ENCODE assay signal across 8 cellular contexts in the genomic region with DNA sequence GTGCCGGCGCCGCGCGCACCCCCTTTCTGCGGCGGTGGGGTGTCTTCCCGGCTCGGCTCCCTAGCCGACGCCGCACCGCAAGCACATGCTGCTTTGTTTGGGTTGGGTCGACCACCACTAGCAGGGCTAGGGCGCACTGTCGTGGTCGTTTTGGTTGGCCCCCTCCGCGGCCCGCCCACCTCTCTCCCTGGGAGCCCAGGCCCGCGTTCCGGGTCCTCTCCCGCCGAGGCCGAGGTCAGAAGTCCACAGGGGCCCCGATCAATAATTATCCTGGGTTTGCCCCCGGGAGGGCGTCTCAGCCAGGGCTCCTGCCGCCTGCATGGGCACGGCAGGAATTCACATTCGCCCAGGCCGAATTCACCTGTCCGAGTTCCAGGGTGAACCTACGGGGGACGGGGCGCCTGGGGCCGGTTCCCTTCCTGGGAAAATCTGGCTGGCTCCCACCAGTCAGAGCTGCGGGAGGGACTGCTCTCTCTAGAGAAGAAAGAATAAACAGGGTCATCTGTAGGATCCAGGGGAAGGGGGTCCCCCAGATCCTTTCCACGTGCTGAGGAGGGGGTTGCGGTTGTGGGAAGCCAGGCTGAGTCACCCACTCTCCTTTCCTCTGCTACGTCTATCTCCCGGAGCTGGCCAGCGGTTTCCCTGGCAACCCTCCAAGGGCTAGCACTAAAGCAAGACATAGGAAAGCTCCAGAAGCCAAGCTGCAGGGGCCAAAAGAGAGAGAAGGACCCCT. TPM values are rescaled to one million over a fixed set of nuclear protein-coding genes. Genes with fewer than 3 reads are reported as not detected.
DNase-seq lines count a peak whose midpoint lies in the region; ATAC-seq, FAIRE-seq and TF ChIP-seq lines count a peak whose summit lies in the region.

No MANE protein-coding gene starts in this region.

- H3K27ac ChIP-seq in K562 (ENCODE audit: extremely low read depth, low read depth, low read length) (peak overlapping the region; percentile 93), iPS-20b (ENCODE audit: low read length) (no peak overlapping the region)

- H3K4me3 ChIP-seq in K562 = peak overlapping the region; percentile 81
- H3K4me3 ChIP-seq in iPS-20b (ENCODE audit: low read length) = peak overlapping the region; percentile 77

- TF ChIP-seq CTCF in K562 (IDR thresholded peaks at IDR 0.05 in 2 of 3, conservative IDR thresholded peaks at IDR 0.05 in 1 of 3; ENCODE audit: insufficient read depth in 2 of 3, low read depth in 1 of 3, low read length in 3 of 3) = no peak

- peak; percentile 32 for ATAC-seq in HG03064 (IDR thresholded peaks at IDR 0.05; ENCODE audit: low read depth, unreplicated experiment)
- ATAC-seq in K562 = peak; percentile 53
- ATAC-seq in sciatic nerve = peak; percentile 55
- no peak for ATAC-seq in HG03457 (IDR thresholded peaks at IDR 0.05; ENCODE audit: unreplicated experiment)

- H3K9ac ChIP-seq in K562 (ENCODE audit: insufficient read depth in 1 of 2, low read depth in 2 of 2, low read length in 2 of 2) (peak overlapping the region; percentile 92 to 95), iPS-20b (ENCODE audit: low read depth, low read length) (peak overlapping the region; percentile 82; the same call in 1 of the 2 replicates)

- WGBS in K562 (ENCODE audit: insufficient coverage, low coverage, missing lambda C conversion rate) = under 1% methylated on average over 42 of the region's 44 CpGs

- intact Hi-C loops in K562 (cut with micrococcal nuclease) (no loop called here), sciatic nerve (cut with DNase I) (no loop called here)

- no peak for FAIRE-seq in RCC 7860 (lab: Jason Lieb, UNC)
- FAIRE-seq in K562 (lab: Jason Lieb, UNC) = peak; percentile 80

- H3K27me3 ChIP-seq in K562 (ENCODE audit: control insufficient read depth in 2 of 2, insufficient read depth in 2 of 2, low read length in 2 of 2) = no peaks in the 10 kb centered on the region
- peaks cover 9% of the 10 kb centered on the region; the same call in 1 of the 2 replicates for H3K27me3 ChIP-seq in iPS-20b (ENCODE audit: insufficient read depth, low read length)

- peaks cover 16 to 28% of the 10 kb centered on the region in 2 experiments; a peak in 4 of 5 replicates for H3K4me1 ChIP-seq in K562 (replicated peaks in 1 of 2; ENCODE audit: control insufficient read depth in 2 of 2, insufficient read depth in 2 of 2, low read length in 2 of 2)
- H3K4me1 ChIP-seq in iPS-20b (ENCODE audit: insufficient read depth, low read length) = peaks cover 37% of the 10 kb centered on the region

- peak overlapping the region; percentile 79 for H3K4me2 ChIP-seq in K562 (ENCODE audit: insufficient read depth, low read length)

- peak; percentile 75; the same call in 1 of the 2 replicates for TF ChIP-seq POLR2A in K562 (conservative IDR thresholded peaks at IDR 0.05)

- H3K36me3 ChIP-seq in K562 (ENCODE audit: control insufficient read depth, insufficient read depth, low read length) (peaks cover 29% of the 10 kb centered on the region), iPS-20b (ENCODE audit: insufficient read depth, low read depth, low read length) (no peaks in the 10 kb centered on the region)

- BruUV-seq in K562 (replicated peaks; lab: Mats Ljungman, UMichigan) = TSS peak; percentile 71

- in situ Hi-C loops in G401 (cut with HindIII; ENCODE audit: low sequenced_read_pairs) = no loop called here
- in situ Hi-C loops in K562 (cut with MboI) = no loop called here

- no peaks in the 10 kb centered on the region for H3K9me1 ChIP-seq in K562 (ENCODE audit: control insufficient read depth, insufficient read depth, low read length)

- CTCF ChIA-PET in K562 (lab: Yijun Ruan, JAX; ENCODE audit: low intra/inter-chr PET ratio) = no interaction called here

- H2AFZ ChIP-seq in K562 (ENCODE audit: low read depth, low read length) = peak overlapping the region; percentile 41; the same call in 1 of the 2 replicates

- POLR2A ChIA-PET in K562 (lab: Yijun Ruan, JAX) = interaction anchor here (0.7 to 5.8 kb wide), 9 partner anchors 8 to 240 kb away, joined by 3 to 41 read pairs (median 4); a partner anchor contains a TSS

- peaks cover 76% of the 10 kb centered on the region for H3K79me2 ChIP-seq in K562 (ENCODE audit: control insufficient read depth, insufficient read depth, low read length)

- no peak for TF ChIP-seq RAD21 in K562 (CRISPR knock-in tag; conservative IDR thresholded peaks at IDR 0.05 in 1 of 2, IDR thresholded peaks at IDR 0.05 in 1 of 2)

- H3K9me3 ChIP-seq in K562 (replicated peaks; ENCODE audit: control insufficient read depth, insufficient read depth, low read depth, low read length) = no peaks in the 10 kb centered on the region
- no peaks in the 10 kb centered on the region for H3K9me3 ChIP-seq in iPS-20b (ENCODE audit: insufficient read depth, low read depth, low read length)

- DNase-seq in G401 (ENCODE audit: low spot score) (peak; percentile 25), RCC 7860 (ENCODE audit: low spot score) (peak; percentile 81), K562 (ENCODE audit: extremely low read depth in 1 of 4, low spot score in 3 of 4) (peak; percentile 67 to 93 (median 75)), sciatic nerve (ENCODE audit: low spot score) (peak; percentile 87), cerebellar cortex (ENCODE audit: low spot score) (no peak)

- TF ChIP-seq EP300 in K562 (IDR thresholded peaks at IDR 0.05; ENCODE audit: low read length) = no peak; the same call in 1 of the 2 replicates

- H4K20me1 ChIP-seq in K562 (replicated peaks; ENCODE audit: control insufficient read depth, insufficient read depth, low read length) = no peaks in the 10 kb centered on the region

TF ChIP-seq in K562, 482 proteins besides CTCF, POLR2A, EP300 and RAD21 (continues in another document):
- no peak for TF ChIP-seq XRCC5 (IDR thresholded peaks at IDR 0.05; ENCODE audit: low read depth, low read length)
- TF ChIP-seq PHF21A (IDR thresholded peaks at IDR 0.05; ENCODE audit: borderline replicate concordance, low read depth) = peak; percentile 75; the same call in 1 of the 2 replicates
- TF ChIP-seq NFATC3 (IDR thresholded peaks at IDR 0.05) = 0 out of 2 replicates have a peak, but pooled peaks have one; percentile 49
- peak; percentile 91 for TF ChIP-seq MYC (IDR thresholded peaks at IDR 0.05; ENCODE audit: low read depth, low read length)
- peak; percentile 54; the same call in 1 of the 2 replicates for TF ChIP-seq MYC (CRISPR knock-in tag; IDR thresholded peaks at IDR 0.05; ENCODE audit: borderline replicate concordance, low read depth)
- no peak for TF ChIP-seq POLR3G (IDR thresholded peaks at IDR 0.05; ENCODE audit: extremely low read depth, insufficient read length, insufficient replicate concordance)
- TF ChIP-seq BRD9 (IDR thresholded peaks at IDR 0.05; ENCODE audit: low read depth, partially characterized antibody) = peak; percentile 77
- TF ChIP-seq GABPB1 (CRISPR knock-in tag; IDR thresholded peaks at IDR 0.05) = no peak; the same call in 1 of the 2 replicates
- peak; percentile 32; the same call in 1 of the 2 replicates for TF ChIP-seq MXI1 (IDR thresholded peaks at IDR 0.05; ENCODE audit: low read depth, low read length)

RNA-seq across cellular contexts. Expression of a gene that starts 0.6 kb away (rescaled TPM):
- total RNA-seq in G401 (2014; rRNA removed; shearing (Covaris generic)) = 10.4 and 15.8 TPM in 2 replicates
- 425 and 510 TPM in 2 replicates for total RNA-seq in K562 (2011; cell fraction: chromatin; rRNA removed; ENCODE audit: low replicate concordance)
- 258 and 266 TPM in 2 replicates for total RNA-seq in K562 (2011; cell fraction: nucleolus; rRNA removed)
- total RNA-seq in K562 (2011; cell fraction: nucleoplasm; rRNA removed) = 265 and 278 TPM in 2 replicates
- 92.4 and 113 TPM in 2 replicates for total RNA-seq in K562 (2014; rRNA removed)
- total RNA-seq in K562 (2014; rRNA removed; fragmentation: Illumina TruSeq; extraction: Trizol) = 75.5 and 75.7 TPM in 2 replicates
- total RNA-seq in K562 (2015; rRNA removed; fragmentation: Illumina TruSeq; extraction: Trizol) = 63.5 and 65.2 TPM in 2 replicates
- 134 TPM in 2 replicates for total RNA-seq in K562 (2021)
- 147 and 176 TPM in 2 replicates for polyA plus RNA-seq in K562 (2011; rRNA removed)
- 94.2 and 122 TPM in 2 replicates for polyA plus RNA-seq in K562 (2011; cell fraction: cytosol; rRNA removed)
- 190 and 298 TPM in 2 replicates for polyA plus RNA-seq in K562 (2011; cell fraction: nucleus; rRNA removed)
- 79.5 and 138 TPM in 2 replicates for polyA plus RNA-seq in K562 (2012)
- polyA plus RNA-seq in K562 (2014; fragmentation: Illumina TruSeq; extraction: Trizol) = 117 and 130 TPM in 2 replicates
- polyA plus RNA-seq in K562 (2014; fragmentation: Nextera tagmentation; extraction: Ambion mirVana) = 10 to 100 TPM; 20.8 to 23.5 TPM
- 109 and 124 TPM in 2 replicates for polyA plus RNA-seq in K562 (2014; rRNA removed)
- polyA minus RNA-seq in K562 (2011; rRNA and poly(A)+ RNA removed) = 101 and 127 TPM in 2 replicates
- 79.7 and 81.7 TPM in 2 replicates for polyA minus RNA-seq in K562 (2011; cell fraction: cytosol; rRNA and poly(A)+ RNA removed)
- polyA minus RNA-seq in K562 (2011; cell fraction: nucleus; rRNA and poly(A)+ RNA removed) = 54.4 and 60.3 TPM in 2 replicates
- total RNA-seq in sciatic nerve = 90.8 TPM

RNA-seq across cellular contexts. Expression of a gene that starts 11.5 kb away (rescaled TPM):
- total RNA-seq in G401 (2014; rRNA removed; shearing (Covaris generic)) = 0.18 and 0.31 TPM in 2 replicates
- total RNA-seq in K562 (2011; cell fraction: chromatin; rRNA removed; ENCODE audit: low replicate concordance) = 251 and 757 TPM in 2 replicates
- 428 and 505 TPM in 2 replicates for total RNA-seq in K562 (2011; cell fraction: nucleolus; rRNA removed)
- total RNA-seq in K562 (2011; cell fraction: nucleoplasm; rRNA removed) = 262 and 311 TPM in 2 replicates
- total RNA-seq in K562 (2014; rRNA removed) = 391 and 467 TPM in 2 replicates
- total RNA-seq in K562 (2014; rRNA removed; fragmentation: Illumina TruSeq; extraction: Trizol) = 156 and 174 TPM in 2 replicates
- total RNA-seq in K562 (2015; rRNA removed; fragmentation: Illumina TruSeq; extraction: Trizol) = 177 and 195 TPM in 2 replicates
- total RNA-seq in K562 (2021) = 377 and 414 TPM in 2 replicates
- polyA plus RNA-seq in K562 (2011; rRNA removed) = 131 and 196 TPM in 2 replicates
- polyA plus RNA-seq in K562 (2011; cell fraction: cytosol; rRNA removed) = 76.7 and 247 TPM in 2 replicates
- 268 and 853 TPM in 2 replicates for polyA plus RNA-seq in K562 (2011; cell fraction: nucleus; rRNA removed)
- 303 and 408 TPM in 2 replicates for polyA plus RNA-seq in K562 (2012)
- 379 and 415 TPM in 2 replicates for polyA plus RNA-seq in K562 (2014; fragmentation: Illumina TruSeq; extraction: Trizol)
- 10 to 100 TPM; 79.9 to 81.8 TPM for polyA plus RNA-seq in K562 (2014; fragmentation: Nextera tagmentation; extraction: Ambion mirVana)
- polyA plus RNA-seq in K562 (2014; rRNA removed) = 239 and 248 TPM in 2 replicates
- 114 and 250 TPM in 2 replicates for polyA minus RNA-seq in K562 (2011; rRNA and poly(A)+ RNA removed)
- 124 and 299 TPM in 2 replicates for polyA minus RNA-seq in K562 (2011; cell fraction: cytosol; rRNA and poly(A)+ RNA removed)
- 105 and 217 TPM in 2 replicates for polyA minus RNA-seq in K562 (2011; cell fraction: nucleus; rRNA and poly(A)+ RNA removed)
- total RNA-seq in sciatic nerve = 55.6 TPM

Comparison
In these comparisons a context has a peak if more than half of its experiments do, and no peak if none do; other contexts are left out.
1. RNA of a gene that starts 11.5 kb away (total RNA-seq): 156 to 757 TPM in K562 and 55.6 TPM in sciatic nerve (single experiment); 0.18 to 0.31 TPM in G401; every median in the first group is over 10 times any median in the second.